ENCODE assay signal across 27 cellular contexts in the genomic region with DNA sequence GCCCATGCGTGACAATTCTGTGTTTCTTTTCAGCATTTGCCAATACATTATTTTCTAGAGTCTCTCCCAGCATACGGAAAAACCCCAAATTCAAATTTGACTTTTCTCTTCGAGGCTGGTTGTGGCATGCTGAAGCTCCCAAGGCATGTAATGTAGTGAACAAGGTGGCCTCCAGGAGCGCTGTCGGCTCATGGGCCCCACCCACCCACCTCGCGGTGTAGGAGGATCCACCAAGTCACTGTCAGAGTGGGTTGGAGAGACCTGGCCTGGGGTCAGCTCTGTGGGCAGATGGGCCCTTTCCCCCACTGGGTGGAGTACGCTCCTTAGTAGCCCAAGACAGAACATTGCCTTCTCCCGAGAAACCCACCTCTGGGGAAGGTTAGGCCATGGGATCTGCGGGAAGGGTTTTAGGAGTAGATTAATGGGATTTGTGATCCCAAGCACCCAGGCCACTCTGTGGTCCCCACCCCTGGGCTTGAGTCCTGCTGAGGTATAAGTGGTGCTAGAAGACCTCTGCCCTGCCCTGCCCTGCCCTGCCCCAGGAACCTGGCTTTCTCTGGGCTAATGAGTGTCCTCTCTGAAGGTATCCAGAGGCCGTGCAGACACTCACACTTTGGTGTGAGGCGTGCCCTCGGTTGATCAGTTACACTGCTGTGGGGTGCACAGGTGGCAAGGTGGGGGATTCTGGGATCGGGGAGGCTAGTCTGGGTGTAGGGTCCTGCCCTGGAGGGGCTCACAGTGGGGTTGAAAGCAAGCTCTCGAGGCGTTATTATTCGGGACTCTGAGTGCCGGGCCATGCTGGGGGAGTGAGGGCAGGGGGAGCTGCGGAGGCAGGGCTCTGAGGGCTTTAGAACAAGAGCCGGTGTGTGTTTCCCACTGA.
DNase-seq lines count a peak whose midpoint lies in the region; ATAC-seq, FAIRE-seq and TF ChIP-seq lines count a peak whose summit lies in the region.
"Had no signal": no experiment of that assay in that cellular context is flagged by ENCODE, and none has a peak within 500 bp of the region (broad histone marks: within the 10 kb centered on the region; RNA-seq: fewer than 3 reads in every experiment).

No MANE protein-coding gene starts in this region.

- TF ChIP-seq POLR2A in HepG2 (IDR thresholded peaks at IDR 0.05; ENCODE audit: insufficient read depth in 1 of 2, low read depth in 2 of 2, low read length in 2 of 2), result no peak

- H3K4me1 Mint-ChIP-seq in natural killer cell, result peaks cover 55 to 58% of the 10 kb centered on the region in 2 donors
- peaks cover 29 to 33% of the 10 kb centered on the region in 2 donors for H3K4me1 Mint-ChIP-seq in natural killer cell treated with Interleukin-12 subunit alpha and Interleukin-12 subunit beta and Interleukin-15 and Interleukin-18, amount 100 ng/mL, for 72 hours (ENCODE audit: low read depth in 2 of 2)
- H3K4me1 Mint-ChIP-seq in activated T-helper 17 cell treated with anti-CD3 and anti-CD28 coated beads, Interleukin-2, amount 50 U/mL, for 72 hours, result peaks cover 13% of the 10 kb centered on the region

- H3K4me1 ChIP-seq in HepG2 (ENCODE audit: insufficient read depth, low read length), result 0 out of 2 replicates have a peak, but pooled peaks cover 5% of the 10 kb centered on the region
- H3K4me1 ChIP-seq: heart right ventricle had no signal

- no peak for FAIRE-seq in HepG2 (lab: Jason Lieb, UNC)
- FAIRE-seq: GM12892, TTC549 had no signal

- TF ChIP-seq EP300 in HepG2 (IDR thresholded peaks at IDR 0.05; ENCODE audit: low read depth in 2 of 2, low read length in 2 of 2) (no peak), HepG2 (CRISPR knock-in tag; IDR thresholded peaks at IDR 0.05; ENCODE audit: borderline replicate concordance) (no peak)

- no peak for ATAC-seq in natural killer cell
- ATAC-seq in natural killer cell treated with Interleukin-12 subunit alpha and Interleukin-12 subunit beta and Interleukin-15 and Interleukin-18, amount 100 ng/mL, for 72 hours, result no peak
- peak; percentile 72 for ATAC-seq in HepG2
- no peak for ATAC-seq in activated T-helper 17 cell treated with anti-CD3 and anti-CD28 coated beads, Interleukin-2, amount 50 U/mL, for 72 hours (replicated peaks)
- ATAC-seq in HG03571 (IDR thresholded peaks at IDR 0.05; ENCODE audit: unreplicated experiment), result no peak

- no peaks in the 10 kb centered on the region for H3K79me2 ChIP-seq in HepG2 (ENCODE audit: insufficient read depth, low read length)

- no peaks in the 10 kb centered on the region for H3K36me3 Mint-ChIP-seq in natural killer cell
- H3K36me3 Mint-ChIP-seq in natural killer cell treated with Interleukin-12 subunit alpha and Interleukin-12 subunit beta and Interleukin-15 and Interleukin-18, amount 100 ng/mL, for 72 hours, result no peaks in the 10 kb centered on the region
- no peaks in the 10 kb centered on the region for H3K36me3 Mint-ChIP-seq in activated T-helper 17 cell treated with anti-CD3 and anti-CD28 coated beads, Interleukin-2, amount 50 U/mL, for 72 hours (ENCODE audit: low read depth)
- H3K36me3 Mint-ChIP-seq: activated naive CD4-positive, alpha-beta T cell treated with anti-CD3 and anti-CD28 coated beads, Interleukin-2, amount 10 ng/mL, durations not matched to agents 7 days and 5 days had no signal

- H2AFZ ChIP-seq in HepG2 (ENCODE audit: low read length), result no peak overlapping the region

- POLR2A ChIA-PET in HepG2 (lab: Yijun Ruan, JAX), result no interaction called here

- H4K20me1 ChIP-seq in HepG2 (ENCODE audit: insufficient read depth, low read length), result no peaks in the 10 kb centered on the region

- no peak for TF ChIP-seq RAD21 in HepG2 (CRISPR knock-in tag; IDR thresholded peaks at IDR 0.05)

- no peaks in the 10 kb centered on the region for H3K27me3 ChIP-seq in HepG2 (ENCODE audit: control insufficient read depth in 1 of 2, insufficient read depth in 2 of 2, low read length in 2 of 2)

- no peak overlapping the region for H3K4me2 ChIP-seq in HepG2 (ENCODE audit: low read depth, low read length)

- H3K4me3 ChIP-seq in HepG2 (replicated peaks in 1 of 3; ENCODE audit: insufficient read depth in 1 of 3, low read depth in 2 of 3, low read length in 3 of 3), result no peak overlapping the region
- H3K4me3 ChIP-seq: heart right ventricle, tibial artery had no signal

- in situ Hi-C loops in HepG2 (cut with HindIII; ENCODE audit: extremely low pct_ligation_motif_present, low pct_unique_long_range_greater_than_20kb), result no loop called here

- no peaks in the 10 kb centered on the region for H3K36me3 ChIP-seq in HepG2 (replicated peaks in 1 of 2; ENCODE audit: control insufficient read depth in 1 of 2, insufficient read depth in 2 of 2, low read length in 2 of 2)
- H3K36me3 ChIP-seq: heart right ventricle, tibial artery had no signal

- CTCF ChIA-PET in HepG2 (lab: Yijun Ruan, JAX; ENCODE audit: low intra/inter-chr PET ratio, low total read pairs), result no interaction called here

- TF ChIP-seq CTCF in natural killer cell (IDR thresholded peaks at IDR 0.05), result no peak
- peak; percentile 12; the same call in 1 of the 2 replicates for TF ChIP-seq CTCF in HepG2 (CRISPR knock-in tag; IDR thresholded peaks at IDR 0.05)
- TF ChIP-seq CTCF in GM20000 (IDR thresholded peaks at IDR 0.05; ENCODE audit: extremely low read depth, missing control alignments), result no peak

- WGBS in HepG2 (ENCODE audit: low lambda C conversion rate), result 76% methylated on average over 15 of the region's 20 CpGs

- no peak overlapping the region for H3K4me3 Mint-ChIP-seq in natural killer cell
- no peak overlapping the region for H3K4me3 Mint-ChIP-seq in natural killer cell treated with Interleukin-12 subunit alpha and Interleukin-12 subunit beta and Interleukin-15 and Interleukin-18, amount 100 ng/mL, for 72 hours
- H3K4me3 Mint-ChIP-seq in activated T-helper 17 cell treated with anti-CD3 and anti-CD28 coated beads, Interleukin-2, amount 50 U/mL, for 72 hours, result no peak overlapping the region
- H3K4me3 Mint-ChIP-seq: activated CD4-positive, alpha-beta T cell treated with anti-CD3 and anti-CD28 coated beads, Interleukin-2, amount 10 ng/mL, durations not matched to agents 24 days and 14 days; activated naive CD4-positive, alpha-beta T cell treated with anti-CD3 and anti-CD28 coated beads, Interleukin-2, amount 10 ng/mL, durations not matched to agents 7 days and 5 days had no signal

- H3K27ac ChIP-seq in caudate nucleus (ENCODE audit: low read depth, low read length), result peak overlapping the region; percentile 87
- no peak overlapping the region for H3K27ac ChIP-seq in HepG2 (ENCODE audit: extremely low read length, insufficient read depth, low read length)
- H3K27ac ChIP-seq: C4-2B, heart right ventricle, tibial artery had no signal

- no TSS peak for BruUV-seq in HepG2 (replicated peaks; lab: Mats Ljungman, UMichigan)

- H3K9me3 Mint-ChIP-seq in natural killer cell, result no peaks in the 10 kb centered on the region
- no peaks in the 10 kb centered on the region for H3K9me3 Mint-ChIP-seq in natural killer cell treated with Interleukin-12 subunit alpha and Interleukin-12 subunit beta and Interleukin-15 and Interleukin-18, amount 100 ng/mL, for 72 hours
- peaks cover 5% of the 10 kb centered on the region for H3K9me3 Mint-ChIP-seq in activated T-helper 17 cell treated with anti-CD3 and anti-CD28 coated beads, Interleukin-2, amount 50 U/mL, for 72 hours
- H3K9me3 Mint-ChIP-seq: activated CD4-positive, alpha-beta T cell treated with anti-CD3 and anti-CD28 coated beads, Interleukin-2, amount 10 ng/mL, durations not matched to agents 24 days and 14 days; activated naive CD4-positive, alpha-beta T cell treated with anti-CD3 and anti-CD28 coated beads, Interleukin-2, amount 10 ng/mL, durations not matched to agents 7 days and 5 days had no signal

- no peaks in the 10 kb centered on the region for H3K9me3 ChIP-seq in HepG2 (ENCODE audit: low read length)
- H3K9me3 ChIP-seq: heart right ventricle had no signal

- intact Hi-C loops in natural killer cell (cut with micrococcal nuclease), result no loop called here
- intact Hi-C loops in HepG2 (cut with micrococcal nuclease; ENCODE audit: unreplicated experiment), result no loop called here

- peaks cover 0 to 4% of the 10 kb centered on the region in 2 donors for H3K27me3 Mint-ChIP-seq in natural killer cell (ENCODE audit: low read depth in 2 of 2)
- no peaks in the 10 kb centered on the region for H3K27me3 Mint-ChIP-seq in natural killer cell treated with Interleukin-12 subunit alpha and Interleukin-12 subunit beta and Interleukin-15 and Interleukin-18, amount 100 ng/mL, for 72 hours
- no peaks in the 10 kb centered on the region for H3K27me3 Mint-ChIP-seq in activated T-helper 17 cell treated with anti-CD3 and anti-CD28 coated beads, Interleukin-2, amount 50 U/mL, for 72 hours
- H3K27me3 Mint-ChIP-seq: activated naive CD4-positive, alpha-beta T cell treated with anti-CD3 and anti-CD28 coated beads, Interleukin-2, amount 10 ng/mL, durations not matched to agents 7 days and 5 days had no signal

- DNase-seq in natural killer cell, result no peak
- DNase-seq in natural killer cell treated with Interleukin-12 subunit alpha and Interleukin-12 subunit beta and Interleukin-15 and Interleukin-18, amount 100 ng/mL, for 72 hours (ENCODE audit: low spot score), result no peak
- no peak for DNase-seq in caudate nucleus (lab: John Stamatoyannopoulos, UW)
- DNase-seq in HepG2 (ENCODE audit: low spot score), result no peak
- DNase-seq in HuH-7 (ENCODE audit: low spot score), result no peak
- DNase-seq in GM20000 (ENCODE audit: low spot score), result no peak
- DNase-seq: ACHN; activated CD4-positive, alpha-beta T cell treated with anti-CD3 and anti-CD28 coated beads, Interleukin-2, amount 10 ng/mL, durations not matched to agents 24 days and 14 days; activated naive CD4-positive, alpha-beta T cell treated with anti-CD3 and anti-CD28 coated beads, Interleukin-2, amount 10 ng/mL, durations not matched to agents 7 days and 5 days; DMS 273 treated with DMSO at 0.1 percent for 48 hours; effector CD8-positive, alpha-beta T cell; GDM1; heart right ventricle; islet precursor cell; mammary epithelial cell; MV-4-11; naive thymus-derived CD4-positive, alpha-beta T cell; NCI-H2029 treated with DMSO at 0.1 percent for 48 hours; NCI-H446; NK-92 treated with Interleukin-12 subunit alpha and Interleukin-12 subunit beta, amount 100 ng/mL, for 24 hours; SW 1271; tibial artery had no signal

- H3K27ac Mint-ChIP-seq in natural killer cell, result peak overlapping the region; percentile 45 to 94
- no peak overlapping the region for H3K27ac Mint-ChIP-seq in natural killer cell treated with Interleukin-12 subunit alpha and Interleukin-12 subunit beta and Interleukin-15 and Interleukin-18, amount 100 ng/mL, for 72 hours
- no peak overlapping the region for H3K27ac Mint-ChIP-seq in activated T-helper 17 cell treated with anti-CD3 and anti-CD28 coated beads, Interleukin-2, amount 50 U/mL, for 72 hours
- H3K27ac Mint-ChIP-seq: activated CD4-positive, alpha-beta T cell treated with anti-CD3 and anti-CD28 coated beads, Interleukin-2, amount 10 ng/mL, durations not matched to agents 24 days and 14 days; activated naive CD4-positive, alpha-beta T cell treated with anti-CD3 and anti-CD28 coated beads, Interleukin-2, amount 10 ng/mL, durations not matched to agents 7 days and 5 days had no signal

- H3K9ac ChIP-seq in HepG2 (ENCODE audit: insufficient read depth, low read depth, low read length), result no peak overlapping the region

Comparison
In these comparisons a context has a peak if more than half of its experiments do, and no peak if none do; other contexts are left out.
1. H3K27ac Mint-ChIP-seq: peak in natural killer cell (2 of 2); none in natural killer cell treated with Interleukin-12 subunit alpha and Interleukin-12 subunit beta and Interleukin-15 and Interleukin-18, amount 100 ng/mL, for 72 hours (0 of 2) and activated T-helper 17 cell treated with anti-CD3 and anti-CD28 coated beads, Interleukin-2, amount 50 U/mL, for 72 hours (single experiment).